ENCODE assay signal across 8 cellular contexts in the genomic region with DNA sequence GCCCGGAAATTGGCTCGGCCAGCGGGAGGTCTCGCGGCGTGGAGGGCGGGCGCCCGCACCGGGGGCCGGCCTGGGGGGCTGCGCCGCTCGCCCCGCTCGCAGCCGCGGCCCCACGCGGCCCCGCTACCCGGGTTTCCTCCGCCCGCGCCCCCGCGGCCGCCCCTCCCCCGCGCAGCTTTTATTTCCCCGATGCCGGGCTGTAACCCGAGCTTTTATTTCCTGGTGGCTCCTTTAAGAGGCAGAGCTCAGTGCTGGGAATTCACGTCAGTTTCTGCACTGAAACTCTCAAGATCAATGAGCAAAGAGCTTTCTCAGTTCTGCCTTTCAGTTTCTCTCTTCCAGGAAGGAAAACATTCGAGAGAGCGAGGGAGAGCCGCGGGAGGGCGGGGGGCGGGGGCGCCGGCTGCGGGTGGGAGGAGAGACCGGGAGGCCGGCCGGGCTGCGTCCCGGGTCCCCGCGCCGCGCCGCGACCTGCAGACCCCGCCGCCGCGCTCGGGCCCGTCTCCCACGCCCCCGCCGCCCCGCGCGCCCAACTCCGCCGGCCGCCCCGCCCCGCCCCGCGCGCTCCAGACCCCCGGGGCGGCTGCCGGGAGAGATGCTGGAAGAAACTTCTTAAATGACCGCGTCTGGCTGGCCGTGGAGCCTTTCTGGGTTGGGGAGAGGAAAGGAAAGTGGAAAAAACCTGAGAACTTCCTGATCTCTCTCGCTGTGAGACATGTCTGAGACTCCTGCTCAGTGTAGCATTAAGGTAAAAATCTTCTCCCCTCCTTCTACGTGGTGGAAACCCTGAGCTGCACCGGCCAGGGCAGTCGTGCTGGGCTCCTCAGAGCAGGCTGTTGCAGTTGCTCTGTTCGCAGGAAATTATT. TPM values are rescaled to one million over a fixed set of nuclear protein-coding genes. Genes with fewer than 3 reads are reported as not detected.
DNase-seq lines count a peak whose midpoint lies in the region; ATAC-seq and TF ChIP-seq lines count a peak whose summit lies in the region.

A gene (plus strand): TSS at position 262 of the 866 bp plus-strand sequence. CDS start 454 bp downstream, at position 716.

- H3K36me3 Mint-ChIP-seq in IgD-negative memory B cell, result no peaks in the 10 kb centered on the region
- peaks cover 50% of the 10 kb centered on the region for H3K36me3 Mint-ChIP-seq in activated T-helper 17 cell treated with anti-CD3 and anti-CD28 coated beads, Interleukin-2, amount 50 U/mL, for 72 hours (ENCODE audit: low read depth)
- peaks cover 0 to 11% (median 0%) of the 10 kb centered on the region in 5 donors for H3K36me3 Mint-ChIP-seq in naive thymus-derived CD4-positive, alpha-beta T cell

- peak within 1 kb of the TSS; percentile 93 to 100 (median 98) for H3K4me3 Mint-ChIP-seq in IgD-negative memory B cell
- H3K4me3 Mint-ChIP-seq in activated T-helper 17 cell treated with anti-CD3 and anti-CD28 coated beads, Interleukin-2, amount 50 U/mL, for 72 hours, result peak within 1 kb of the TSS; percentile 92
- peak within 1 kb of the TSS; percentile 82 to 99 (median 98) for H3K4me3 Mint-ChIP-seq in naive thymus-derived CD4-positive, alpha-beta T cell

- H3K4me1 ChIP-seq in naive thymus-derived CD4-positive, alpha-beta T cell (ENCODE audit: control insufficient read depth in 2 of 2, insufficient read depth in 2 of 2, low read length in 2 of 2), result peaks cover 6 to 22% of the 10 kb centered on the region in 2 donors

- CTCF ChIA-PET in naive thymus-derived CD4-positive, alpha-beta T cell (lab: Charles Lee), result interaction anchor here (0.6 to 1.2 kb wide), 7 partner anchors 48 to 678 kb away, joined by 3 to 5 read pairs (median 3); no protein-coding TSS in a partner anchor

- no peaks in the 10 kb centered on the region for H3K9me3 Mint-ChIP-seq in IgD-negative memory B cell
- H3K9me3 Mint-ChIP-seq in activated T-helper 17 cell treated with anti-CD3 and anti-CD28 coated beads, Interleukin-2, amount 50 U/mL, for 72 hours, result no peaks in the 10 kb centered on the region
- H3K9me3 Mint-ChIP-seq in naive thymus-derived CD4-positive, alpha-beta T cell, result no peaks in the 10 kb centered on the region

- peaks cover 19 to 32% (median 27%) of the 10 kb centered on the region in 3 donors for H3K4me1 Mint-ChIP-seq in IgD-negative memory B cell
- H3K4me1 Mint-ChIP-seq in activated T-helper 17 cell treated with anti-CD3 and anti-CD28 coated beads, Interleukin-2, amount 50 U/mL, for 72 hours, result peaks cover 18% of the 10 kb centered on the region
- H3K4me1 Mint-ChIP-seq in naive thymus-derived CD4-positive, alpha-beta T cell, result peaks cover 25 to 55% (median 41%) of the 10 kb centered on the region in 7 donors

- H3K36me3 ChIP-seq in naive thymus-derived CD4-positive, alpha-beta T cell (ENCODE audit: control insufficient read depth in 2 of 3, insufficient read depth in 3 of 3, low read length in 3 of 3), result peaks cover 0 to 3% (median 0%) of the 10 kb centered on the region in 3 experiments

- no peak for TF ChIP-seq CTCF in fibroblast of mammary gland (conservative IDR thresholded peaks at IDR 0.05; ENCODE audit: control insufficient read depth, insufficient read depth, low read depth, low read length)

- POLR2A ChIA-PET in naive thymus-derived CD4-positive, alpha-beta T cell (lab: Charles Lee), result interaction anchor here (0.5 to 2.1 kb wide), 15 partner anchors 9 to 1017 kb away, joined by 3 to 11 read pairs (median 3); no protein-coding TSS in a partner anchor

- H3K27me3 Mint-ChIP-seq in IgD-negative memory B cell, result no peaks in the 10 kb centered on the region
- H3K27me3 Mint-ChIP-seq in activated T-helper 17 cell treated with anti-CD3 and anti-CD28 coated beads, Interleukin-2, amount 50 U/mL, for 72 hours, result no peaks in the 10 kb centered on the region
- H3K27me3 Mint-ChIP-seq in naive thymus-derived CD4-positive, alpha-beta T cell, result no peaks in the 10 kb centered on the region

- DNase-seq in DMS53 (lab: John Stamatoyannopoulos, UW), result peak; percentile 96
- DNase-seq in RKO (ENCODE audit: low spot score), result peak; percentile 91
- DNase-seq in fibroblast of mammary gland (ENCODE audit: low read depth), result peak; percentile 93
- peak; percentile 51 to 85 (median 79) for DNase-seq in naive thymus-derived CD4-positive, alpha-beta T cell
- DNase-seq in stimulated activated naive CD4-positive, alpha-beta T cell treated with Interleukin-2 at 50 U/mL for 16 hours (lab: John Stamatoyannopoulos, UW), result peak; percentile 87

- H3K27ac Mint-ChIP-seq in IgD-negative memory B cell, result peak within 1 kb of the TSS; percentile 86 to 99 (median 98)
- H3K27ac Mint-ChIP-seq in activated T-helper 17 cell treated with anti-CD3 and anti-CD28 coated beads, Interleukin-2, amount 50 U/mL, for 72 hours, result peak within 1 kb of the TSS; percentile 96
- peak within 1 kb of the TSS; percentile 91 to 99 (median 97) for H3K27ac Mint-ChIP-seq in naive thymus-derived CD4-positive, alpha-beta T cell

- peak; percentile 45 for ATAC-seq in GM21529 (IDR thresholded peaks at IDR 0.05; ENCODE audit: unreplicated experiment)
- ATAC-seq in activated T-helper 17 cell treated with anti-CD3 and anti-CD28 coated beads, Interleukin-2, amount 50 U/mL, for 72 hours (replicated peaks), result peak; percentile 57
- peak; percentile 73 for ATAC-seq in naive thymus-derived CD4-positive, alpha-beta T cell

- no peaks in the 10 kb centered on the region for H3K9me3 ChIP-seq in naive thymus-derived CD4-positive, alpha-beta T cell (ENCODE audit: control insufficient read depth in 2 of 3, low read length in 3 of 3)

- H3K27me3 ChIP-seq in naive thymus-derived CD4-positive, alpha-beta T cell (ENCODE audit: control insufficient read depth in 2 of 2, insufficient read depth in 2 of 2, low read length in 2 of 2), result no peaks in the 10 kb centered on the region

- peak within 1 kb of the TSS; percentile 81 for H3K4me3 ChIP-seq in fibroblast of mammary gland (ENCODE audit: control insufficient read depth, low read depth, low read length)
- peak within 1 kb of the TSS; percentile 92 for H3K4me3 ChIP-seq in naive thymus-derived CD4-positive, alpha-beta T cell (ENCODE audit: low read length)

- intact Hi-C loops in naive thymus-derived CD4-positive, alpha-beta T cell (cut with micrococcal nuclease), result loop anchor here (1.0 to 5.0 kb wide), 28 partner anchors 10 to 1437 kb away; a partner anchor contains a TSS

- H3K27ac ChIP-seq in naive thymus-derived CD4-positive, alpha-beta T cell (ENCODE audit: low read depth, low read length), result peak within 1 kb of the TSS; percentile 90

RNA-seq across cellular contexts. Expression of the gene that starts here (rescaled TPM):
- 9.8 TPM for polyA plus RNA-seq in IgD-negative memory B cell
- 10 to 100 TPM; 45.9 to 49.0 TPM for total RNA-seq in activated T-helper 17 cell treated with anti-CD3 and anti-CD28 coated beads, Interleukin-2, amount 50 U/mL, for 72 hours
- 10 to 100 TPM; 24.2 to 70.3 (median 38.0) TPM for total RNA-seq in naive thymus-derived CD4-positive, alpha-beta T cell
- 1 to 10 TPM; 2.2 to 5.5 TPM for polyA plus RNA-seq in naive thymus-derived CD4-positive, alpha-beta T cell

Comparison
In these comparisons a context has a peak if more than half of its experiments do, and no peak if none do; other contexts are left out.
1. Peak in every context shown above with its lines: DNase-seq, ATAC-seq, H3K4me3 ChIP-seq and H3K27ac ChIP-seq.